9 cellular contexts compared by ENCODE assay signal in genomic region chr18:49055787-49056186, GRCh38.
DNase-seq lines count a peak whose midpoint lies in the region; ATAC-seq and FAIRE-seq lines count a peak whose summit lies in the region.
"Had no signal": no experiment of that assay in that cellular context is flagged by ENCODE, and none has a peak within 500 bp of the region (broad histone marks: within the 10 kb centered on the region; RNA-seq: fewer than 3 reads in every experiment).

No MANE protein-coding gene starts in this region.

- FAIRE-seq in HTR-8/SVneo (lab: Jason Lieb, UNC) (no peak), urothelium cell line (lab: Jason Lieb, UNC) (no peak)

- no peaks in the 10 kb centered on the region for H3K9me3 Mint-ChIP-seq in activated T-helper 2 cell treated with anti-CD3 and anti-CD28 coated beads, Interferon-gamma antibody, Interleukin-2, Interleukin-4, amounts not matched to agents 10 μg/mL and 5 μg/mL and 100 μg/mL, durations not matched to agents 14 hours and 24 hours and 36 hours
- H3K9me3 Mint-ChIP-seq: naive thymus-derived CD8-positive, alpha-beta T cell had no signal

- H3K27me3 Mint-ChIP-seq in activated T-helper 2 cell treated with anti-CD3 and anti-CD28 coated beads, Interferon-gamma antibody, Interleukin-2, Interleukin-4, amounts not matched to agents 10 μg/mL and 5 μg/mL and 100 μg/mL, durations not matched to agents 14 hours and 24 hours and 36 hours (ENCODE audit: low read depth) = no peaks in the 10 kb centered on the region
- H3K27me3 Mint-ChIP-seq: naive thymus-derived CD8-positive, alpha-beta T cell had no signal

- peak; percentile 65 for DNase-seq in activated CD4-positive, alpha-beta T cell treated with anti-CD3 and anti-CD28 coated beads for 48 hours
- DNase-seq in activated CD4-positive, alpha-beta T cell treated with anti-CD3 and anti-CD28 coated beads, Interleukin-2, amount 50 U/mL, for 4 hours = no peak
- DNase-seq in HTR-8/SVneo (ENCODE audit: insufficient read length, low spot score) (peak; percentile 26), medulla oblongata (ENCODE audit: extremely low spot score) (peak; percentile 67), urothelium cell line (ENCODE audit: low spot score) (peak; percentile 34), D341Med (ENCODE audit: low spot score) (no peak)
- no peak for DNase-seq in activated T-helper 2 cell treated with anti-CD3 and anti-CD28 coated beads, Interferon-gamma antibody, Interleukin-2, Interleukin-4, amounts not matched to agents 10 μg/mL and 5 μg/mL and 100 μg/mL, durations not matched to agents 14 hours and 24 hours and 36 hours (ENCODE audit: low spot score)

- no peak for ATAC-seq in GM21529 (IDR thresholded peaks at IDR 0.05; ENCODE audit: unreplicated experiment)
- ATAC-seq: naive thymus-derived CD8-positive, alpha-beta T cell had no signal

- H3K36me3 Mint-ChIP-seq in activated T-helper 2 cell treated with anti-CD3 and anti-CD28 coated beads, Interferon-gamma antibody, Interleukin-2, Interleukin-4, amounts not matched to agents 10 μg/mL and 5 μg/mL and 100 μg/mL, durations not matched to agents 14 hours and 24 hours and 36 hours (ENCODE audit: low read depth) = peaks cover 16% of the 10 kb centered on the region

- no peak overlapping the region for H3K4me3 Mint-ChIP-seq in activated T-helper 2 cell treated with anti-CD3 and anti-CD28 coated beads, Interferon-gamma antibody, Interleukin-2, Interleukin-4, amounts not matched to agents 10 μg/mL and 5 μg/mL and 100 μg/mL, durations not matched to agents 14 hours and 24 hours and 36 hours (ENCODE audit: low read depth)

- H3K4me1 Mint-ChIP-seq in activated T-helper 2 cell treated with anti-CD3 and anti-CD28 coated beads, Interferon-gamma antibody, Interleukin-2, Interleukin-4, amounts not matched to agents 10 μg/mL and 5 μg/mL and 100 μg/mL, durations not matched to agents 14 hours and 24 hours and 36 hours (ENCODE audit: low read depth) = peaks cover 40% of the 10 kb centered on the region

- peak overlapping the region; percentile 61 for H3K27ac Mint-ChIP-seq in activated T-helper 2 cell treated with anti-CD3 and anti-CD28 coated beads, Interferon-gamma antibody, Interleukin-2, Interleukin-4, amounts not matched to agents 10 μg/mL and 5 μg/mL and 100 μg/mL, durations not matched to agents 14 hours and 24 hours and 36 hours

- intact Hi-C loops in activated T-helper 2 cell treated with anti-CD3 and anti-CD28 coated beads, Interferon-gamma antibody, Interleukin-2, Interleukin-4, amounts not matched to agents 10 μg/mL and 5 μg/mL and 100 μg/mL, durations not matched to agents 14 hours and 24 hours and 36 hours (cut with micrococcal nuclease) = no loop called here

Comparison
In these comparisons a context has a peak if more than half of its experiments do, and no peak if none do; other contexts are left out.
1. DNase-seq: peak in activated CD4-positive, alpha-beta T cell treated with anti-CD3 and anti-CD28 coated beads for 48 hours (single experiment), HTR-8/SVneo (single experiment), medulla oblongata (single experiment) and urothelium cell line (single experiment); none in activated CD4-positive, alpha-beta T cell treated with anti-CD3 and anti-CD28 coated beads, Interleukin-2, amount 50 U/mL, for 4 hours (0 of 2), activated T-helper 2 cell treated with anti-CD3 and anti-CD28 coated beads, Interferon-gamma antibody, Interleukin-2, Interleukin-4, amounts not matched to agents 10 μg/mL and 5 μg/mL and 100 μg/mL, durations not matched to agents 14 hours and 24 hours and 36 hours (single experiment) and D341Med (single experiment).